8 cellular contexts compared by ENCODE assay signal in the genomic region with DNA sequence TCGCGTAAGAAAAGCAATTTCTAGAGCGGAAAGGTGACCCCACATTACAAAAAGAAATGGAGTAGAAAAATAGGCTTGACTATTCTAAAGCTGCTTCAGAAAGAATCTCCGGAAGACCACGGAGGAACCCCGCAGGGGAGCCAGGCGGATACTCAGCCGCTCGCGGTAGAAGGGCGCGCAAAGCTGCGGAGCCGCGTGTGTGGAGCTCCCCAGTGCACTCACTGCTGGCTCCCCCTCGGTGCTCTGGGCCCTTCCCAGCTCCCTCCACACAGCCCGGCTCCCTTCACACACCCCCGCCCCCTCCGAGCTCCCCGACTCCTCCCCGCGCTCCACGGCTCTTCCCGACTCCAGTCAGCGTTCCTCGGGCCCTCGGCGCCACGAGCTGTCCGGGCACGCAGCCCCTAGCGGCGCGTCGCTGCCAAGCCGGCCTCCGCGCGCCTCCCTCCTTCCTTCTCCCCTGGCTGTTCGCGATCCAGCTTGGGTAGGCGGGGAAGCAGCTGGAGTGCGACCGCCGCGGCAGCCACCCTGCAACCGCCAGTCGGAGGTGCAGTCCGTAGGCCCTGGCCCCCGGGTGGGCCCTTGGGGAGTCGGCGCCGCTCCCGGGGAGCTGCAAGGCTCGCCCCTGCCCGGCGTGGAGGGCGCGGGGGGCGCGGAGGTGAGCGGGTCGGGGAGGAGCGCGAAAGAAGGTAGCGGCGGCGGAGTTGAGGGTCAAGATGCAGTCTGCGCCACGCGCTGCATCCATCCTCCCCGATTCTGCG. TPM values are rescaled to one million over a fixed set of nuclear protein-coding genes. Genes with fewer than 3 reads are reported as not detected.
A peak's percentile ranks its signal among the peaks of the same experiment; 100 is the strongest.
DNase-seq lines count a peak whose midpoint lies in the region; ATAC-seq and TF ChIP-seq lines count a peak whose summit lies in the region.

STEAP2 (plus strand) TSS at position 350 of the 758 bp plus-strand sequence. CDS start 13,343 bp downstream, outside the sequence.

- H3K4me1 ChIP-seq in muscle layer of duodenum (ENCODE audit: control insufficient read depth in 1 of 2, insufficient read depth in 2 of 2, low read length in 2 of 2): peaks cover 0 to 4% of the 10 kb centered on the region in 2 donors

- peak within 1 kb of the TSS; percentile 99 for H3K27ac ChIP-seq in muscle layer of duodenum (ENCODE audit: low read length)

- no peak within 1 kb of the TSS for H3K27ac Mint-ChIP-seq in activated CD8-positive, alpha-beta memory T cell treated with anti-CD3 and anti-CD28 coated beads, Interleukin-2, amount 10 ng/mL, durations not matched to agents 7 days and 5 days

- peaks cover 31% of the 10 kb centered on the region for H3K27me3 Mint-ChIP-seq in activated CD8-positive, alpha-beta memory T cell treated with anti-CD3 and anti-CD28 coated beads, Interleukin-2, amount 10 ng/mL, durations not matched to agents 7 days and 5 days

- no peaks in the 10 kb centered on the region for H3K9me3 Mint-ChIP-seq in activated CD8-positive, alpha-beta memory T cell treated with anti-CD3 and anti-CD28 coated beads, Interleukin-2, amount 10 ng/mL, durations not matched to agents 7 days and 5 days (ENCODE audit: low read depth)

- no peaks in the 10 kb centered on the region for H3K9me3 ChIP-seq in muscle layer of duodenum (ENCODE audit: control insufficient read depth in 1 of 2, low read length in 2 of 2)

- TF ChIP-seq POLR2A in GM18505 (IDR thresholded peaks at IDR 0.05; ENCODE audit: borderline replicate concordance, extremely low read depth, insufficient read depth, insufficient read length): no peak

- CTCF ChIA-PET in activated CD8-positive, alpha-beta memory T cell treated with anti-CD3 and anti-CD28 coated beads, Interleukin-2, amount 10 ng/mL, durations not matched to agents 7 days and 5 days (lab: Charles Lee): interaction anchor here (1.1 to 2.1 kb wide), 8 partner anchors 11 to 101 kb away, joined by 3 to 5 read pairs (median 4); partner anchors contain the start of gene STEAP1

- H3K27me3 ChIP-seq in muscle layer of duodenum (ENCODE audit: low read depth, low read length): no peaks in the 10 kb centered on the region

- H3K4me1 Mint-ChIP-seq in activated CD8-positive, alpha-beta memory T cell treated with anti-CD3 and anti-CD28 coated beads, Interleukin-2, amount 10 ng/mL, durations not matched to agents 7 days and 5 days: peaks cover 7% of the 10 kb centered on the region

- peak; percentile 94 for DNase-seq in ACHN
- DNase-seq in NCI-H2081 (lab: John Stamatoyannopoulos, UW): peak; percentile 90 to 91
- DNase-seq in activated CD8-positive, alpha-beta memory T cell treated with anti-CD3 and anti-CD28 coated beads, Interleukin-2, amount 10 ng/mL, durations not matched to agents 7 days and 5 days: peak; percentile 41
- DNase-seq in fibroblast of mammary gland (ENCODE audit: low read depth): peak; percentile 92

- H3K4me3 ChIP-seq in fibroblast of mammary gland (ENCODE audit: control insufficient read depth, low read depth, low read length) (peak within 1 kb of the TSS; percentile 77), muscle layer of duodenum (ENCODE audit: low read depth in 1 of 2, low read length in 2 of 2) (peak within 1 kb of the TSS; percentile 78 to 91)

- TF ChIP-seq CTCF in fibroblast of mammary gland (conservative IDR thresholded peaks at IDR 0.05; ENCODE audit: control insufficient read depth, insufficient read depth, low read depth, low read length) (no peak), subcutaneous adipose tissue (IDR thresholded peaks at IDR 0.05; ENCODE audit: low read depth) (no peak)

- H3K4me3 Mint-ChIP-seq in activated CD8-positive, alpha-beta memory T cell treated with anti-CD3 and anti-CD28 coated beads, Interleukin-2, amount 10 ng/mL, durations not matched to agents 7 days and 5 days: no peak within 1 kb of the TSS

- no peaks in the 10 kb centered on the region for H3K36me3 ChIP-seq in muscle layer of duodenum (ENCODE audit: control insufficient read depth in 1 of 2, insufficient read depth in 2 of 2, low read length in 2 of 2)

- H3K36me3 Mint-ChIP-seq in activated CD8-positive, alpha-beta memory T cell treated with anti-CD3 and anti-CD28 coated beads, Interleukin-2, amount 10 ng/mL, durations not matched to agents 7 days and 5 days: no peaks in the 10 kb centered on the region

- in situ Hi-C loops in ACHN (cut with HindIII; ENCODE audit: low pct_ligation_motif_present, low pct_unique_long_range_greater_than_20kb, low sequenced_read_pairs): no loop called here

- ATAC-seq in GM18505 (IDR thresholded peaks at IDR 0.05; ENCODE audit: unreplicated experiment): peak; percentile 96
- peak; percentile 88 for ATAC-seq in HG02938 (IDR thresholded peaks at IDR 0.05; ENCODE audit: unreplicated experiment)
- peak; percentile 75 for ATAC-seq in activated CD8-positive, alpha-beta memory T cell treated with anti-CD3 and anti-CD28 coated beads, Interleukin-2, amount 10 ng/mL, durations not matched to agents 7 days and 5 days

RNA-seq across cellular contexts. Expression of gene STEAP2, which starts in this region (rescaled TPM):
- total RNA-seq in activated CD8-positive, alpha-beta memory T cell treated with anti-CD3 and anti-CD28 coated beads, Interleukin-2, amount 10 ng/mL, durations not matched to agents 7 days and 5 days: not detected
- 10 to 100 TPM; 10.5 to 21.2 (median 17.1) TPM for total RNA-seq in subcutaneous adipose tissue

Comparison
In these comparisons a context has a peak if more than half of its experiments do, and no peak if none do; other contexts are left out.
1. Peak in every context shown above with its lines: DNase-seq, ATAC-seq, H3K4me3 ChIP-seq and H3K27ac ChIP-seq.
2. RNA of gene STEAP2 (total RNA-seq): 10.5 to 21.2 TPM in subcutaneous adipose tissue; not detected in activated CD8-positive, alpha-beta memory T cell treated with anti-CD3 and anti-CD28 coated beads, Interleukin-2, amount 10 ng/mL, durations not matched to agents 7 days and 5 days; every median in the first group is over 10 times any median in the second.
3. Peak in DNase-seq and ATAC-seq in activated CD8-positive, alpha-beta memory T cell treated with anti-CD3 and anti-CD28 coated beads, Interleukin-2, amount 10 ng/mL, durations not matched to agents 7 days and 5 days; RNA of the gene not detected or under 1 TPM.
4. DNase-seq: peak in every context shown above with its lines; median percentile 94 in ACHN; 92 in fibroblast of mammary gland; 90 in NCI-H2081; 41 in activated CD8-positive, alpha-beta memory T cell treated with anti-CD3 and anti-CD28 coated beads, Interleukin-2, amount 10 ng/mL, durations not matched to agents 7 days and 5 days.